Comparison of ENCODE assay signal across 13 cellular contexts in genomic region chr17:6098466-6099180, GRCh38. TPM values are rescaled to one million over a fixed set of nuclear protein-coding genes. Genes with fewer than 3 reads are reported as not detected.
A peak's percentile ranks its signal among the peaks of the same experiment; 100 is the strongest.
DNase-seq lines count a peak whose midpoint lies in the region; ATAC-seq and TF ChIP-seq lines count a peak whose summit lies in the region.
"Had no signal": no experiment of that assay in that cellular context is flagged by ENCODE, and none has a peak within 500 bp of the region (broad histone marks: within the 10 kb centered on the region; RNA-seq: fewer than 3 reads in every experiment).

No MANE protein-coding gene starts in this region.

- no peak for TF ChIP-seq POLR2A in right lobe of liver (IDR thresholded peaks at IDR 0.05)

- no peaks in the 10 kb centered on the region for H3K9me3 ChIP-seq in right lobe of liver
- H3K9me3 ChIP-seq in tibial artery = no peaks in the 10 kb centered on the region

- intact Hi-C loops in right lobe of liver (cut with DNase I) (no loop called here), tibial artery (cut with DNase I; ENCODE audit: low total_unique reads) (no loop called here)

- H3K27ac ChIP-seq in right lobe of liver (no peak overlapping the region), tibial artery (no peak overlapping the region)
- H3K27ac ChIP-seq: HL-60 had no signal

- DNase-seq in NCI-H2107 treated with DMSO at 0.1 percent for 48 hours (lab: John Stamatoyannopoulos, UW; ENCODE audit: unreplicated experiment) (peak; percentile 21), NCI-H2107 (lab: John Stamatoyannopoulos, UW) (no peak), right lobe of liver (peak in 1 of 3 donors; percentile 25), tibial artery (peak; percentile 47 to 61)
- DNase-seq: CD4-positive, alpha-beta memory T cell; head of caudate nucleus; NCI-H2227 treated with DMSO at 0.1 percent for 48 hours; stimulated activated CD4-positive, alpha-beta T cell treated with anti-CD3 and anti-CD28 coated beads, Interleukin-12 subunit alpha, Interleukin-12 subunit beta, amount 100 ng/mL, for 4 hours had no signal

- TF ChIP-seq CTCF in right lobe of liver (IDR thresholded peaks at IDR 0.05) (no peak), tibial artery (IDR thresholded peaks at IDR 0.05) (no peak)

- no peaks in the 10 kb centered on the region for H3K4me1 ChIP-seq in right lobe of liver
- no peaks in the 10 kb centered on the region for H3K4me1 ChIP-seq in tibial artery

- 76% methylated on average over 9 of the region's 9 CpGs for WGBS in right lobe of liver (ENCODE audit: insufficient coverage, low coverage, low lambda C conversion rate, missing lambda C conversion rate)

- H3K4me3 ChIP-seq in right lobe of liver (no peak overlapping the region), tibial artery (no peak overlapping the region)

- ATAC-seq in esophagus mucosa (peak; percentile 44), right lobe of liver (peak; percentile 55 to 77 (median 66)), GM18502 (IDR thresholded peaks at IDR 0.05; ENCODE audit: poor library complexity, unreplicated experiment) (no peak), GM18873 (IDR thresholded peaks at IDR 0.05; ENCODE audit: low FRiP score, unreplicated experiment) (no peak), HG03565 (IDR thresholded peaks at IDR 0.05; ENCODE audit: unreplicated experiment) (no peak)

- no peaks in the 10 kb centered on the region for H3K36me3 ChIP-seq in right lobe of liver
- H3K36me3 ChIP-seq in tibial artery = peaks cover 0 to 12% (median 5%) of the 10 kb centered on the region in 3 donors

- H3K27me3 ChIP-seq in right lobe of liver (no peaks in the 10 kb centered on the region), tibial artery (no peaks in the 10 kb centered on the region)

RNA-seq across cellular contexts. Expression of gene WSCD1, which starts 28.4 kb away (rescaled TPM):
- total RNA-seq in esophagus mucosa = 0.24 TPM
- 1 to 10 TPM; 1.3 to 4.6 (median 1.6) TPM for total RNA-seq in right lobe of liver

Comparison
In these comparisons a context has a peak if more than half of its experiments do, and no peak if none do; other contexts are left out.
1. ATAC-seq: peak in esophagus mucosa (single experiment) and right lobe of liver (4 of 4); none in GM18502 (single experiment), GM18873 (single experiment) and HG03565 (single experiment).